Comparison of ENCODE assay signal across 25 cellular contexts in genomic region chr13:76505437-76505836, GRCh38.
"Had no signal": no experiment of that assay in that cellular context is flagged by ENCODE, and none has a peak within 500 bp of the region (broad histone marks: within the 10 kb centered on the region; RNA-seq: fewer than 3 reads in every experiment).

No MANE protein-coding gene starts in this region.

- H3K27ac ChIP-seq: colonic mucosa, epithelial cell of prostate, esophagus squamous epithelium, gastrocnemius medialis, heart right ventricle, left lung, lower lobe of right lung had no signal

- H3K4me3 ChIP-seq: colonic mucosa, esophagus squamous epithelium, gastrocnemius medialis, heart right ventricle, left lung, lower lobe of right lung had no signal

- H3K9me3 ChIP-seq: colonic mucosa, esophagus squamous epithelium, gastrocnemius medialis, heart right ventricle, left lung, lower lobe of right lung had no signal

- ATAC-seq: effector memory CD8-positive, alpha-beta T cell; esophagus mucosa; gastrocnemius medialis; heart right ventricle; left cardiac atrium; left lung; left ventricle myocardium superior; lower lobe of right lung had no signal

- H3K4me1 ChIP-seq: colonic mucosa, esophagus squamous epithelium, gastrocnemius medialis, heart right ventricle, left lung, lower lobe of right lung had no signal

- H3K36me3 ChIP-seq: colonic mucosa, esophagus squamous epithelium, gastrocnemius medialis, heart right ventricle, left lung, lower lobe of right lung had no signal

- FAIRE-seq: endometrium, islet of Langerhans, keratinocyte had no signal

- H3K27me3 ChIP-seq: colonic mucosa, esophagus squamous epithelium, gastrocnemius medialis, heart right ventricle, left lung had no signal

- DNase-seq: colonic mucosa; cortex of kidney; effector CD8-positive, alpha-beta T cell; effector memory CD8-positive, alpha-beta T cell; endodermal cell; erythroblast; esophagus squamous epithelium; foreskin fibroblast; foreskin melanocyte; gastrocnemius medialis; glutamatergic neuron; head of caudate nucleus; heart right ventricle; hippocampal formation; left cardiac atrium; left lung; left ventricle myocardium superior; lower lobe of right lung; mesendoderm; midbrain had no signal
